ENCODE assay signal across 9 cellular contexts in genomic region chr7:14761506-14762296, GRCh38.
DNase-seq lines count a peak whose midpoint lies in the region; ATAC-seq, FAIRE-seq and TF ChIP-seq lines count a peak whose summit lies in the region.
"Had no signal": no experiment of that assay in that cellular context is flagged by ENCODE, and none has a peak within 500 bp of the region (broad histone marks: within the 10 kb centered on the region; RNA-seq: fewer than 3 reads in every experiment).

No MANE protein-coding gene starts in this region.

- no peaks in the 10 kb centered on the region for H3K4me1 Mint-ChIP-seq in activated CD4-positive, alpha-beta memory T cell treated with anti-CD3 and anti-CD28 coated beads, Interleukin-2, amount 10 ng/mL, durations not matched to agents 7 days and 5 days

- CTCF ChIA-PET in activated CD4-positive, alpha-beta memory T cell treated with anti-CD3 and anti-CD28 coated beads, Interleukin-2, amount 10 ng/mL, durations not matched to agents 7 days and 5 days (lab: Charles Lee), result no interaction called here

- no peaks in the 10 kb centered on the region for H3K36me3 Mint-ChIP-seq in activated CD4-positive, alpha-beta memory T cell treated with anti-CD3 and anti-CD28 coated beads, Interleukin-2, amount 10 ng/mL, durations not matched to agents 7 days and 5 days (ENCODE audit: low read depth)

- ATAC-seq in GM18519 (IDR thresholded peaks at IDR 0.05; ENCODE audit: low FRiP score, unreplicated experiment), result no peak
- ATAC-seq: A549 had no signal

- H3K27ac Mint-ChIP-seq in activated CD4-positive, alpha-beta memory T cell treated with anti-CD3 and anti-CD28 coated beads, Interleukin-2, amount 10 ng/mL, durations not matched to agents 7 days and 5 days, result no peak overlapping the region

- peak; percentile 94 for FAIRE-seq in islet of Langerhans (lab: Jason Lieb, UNC)
- FAIRE-seq in GM19239 (lab: Jason Lieb, UNC), result no peak
- FAIRE-seq: A549 had no signal

- in situ Hi-C loops in astrocyte of the cerebellum (cut with HindIII; ENCODE audit: low sequenced_read_pairs), result no loop called here

- H3K4me3 ChIP-seq in astrocyte of the cerebellum (ENCODE audit: low read depth, low read length), result no peak overlapping the region
- H3K4me3 ChIP-seq: A549 had no signal

- H3K27me3 Mint-ChIP-seq in activated CD4-positive, alpha-beta memory T cell treated with anti-CD3 and anti-CD28 coated beads, Interleukin-2, amount 10 ng/mL, durations not matched to agents 7 days and 5 days, result no peaks in the 10 kb centered on the region

- DNase-seq in A172 (ENCODE audit: low spot score) (peak; percentile 79), NCI-H1417 treated with DMSO at 0.1 percent for 48 hours (lab: John Stamatoyannopoulos, UW) (peak; percentile 88), astrocyte of the cerebellum (ENCODE audit: low read depth) (peak; percentile 55), GM19239 (ENCODE audit: insufficient read length, low spot score) (no peak)
- DNase-seq in activated CD4-positive, alpha-beta T cell treated with anti-CD3 and anti-CD28 coated beads, Interleukin-2, amount 50 U/mL, for 1 hour, result no peak
- no peak for DNase-seq in activated CD4-positive, alpha-beta memory T cell treated with anti-CD3 and anti-CD28 coated beads, Interleukin-2, amount 10 ng/mL, durations not matched to agents 7 days and 5 days

- POLR2A ChIA-PET in activated CD4-positive, alpha-beta memory T cell treated with anti-CD3 and anti-CD28 coated beads, Interleukin-2, amount 10 ng/mL, durations not matched to agents 7 days and 5 days (lab: Charles Lee), result no interaction called here

- TF ChIP-seq CTCF in astrocyte of the cerebellum (IDR thresholded peaks at IDR 0.05; ENCODE audit: low read depth, low read length, missing control alignments), result no peak

- no peaks in the 10 kb centered on the region for H3K9me3 Mint-ChIP-seq in activated CD4-positive, alpha-beta memory T cell treated with anti-CD3 and anti-CD28 coated beads, Interleukin-2, amount 10 ng/mL, durations not matched to agents 7 days and 5 days

- no peak overlapping the region for H3K4me3 Mint-ChIP-seq in activated CD4-positive, alpha-beta memory T cell treated with anti-CD3 and anti-CD28 coated beads, Interleukin-2, amount 10 ng/mL, durations not matched to agents 7 days and 5 days

Comparison
In these comparisons a context has a peak if more than half of its experiments do, and no peak if none do; other contexts are left out.
1. DNase-seq: peak in A172 (single experiment), NCI-H1417 treated with DMSO at 0.1 percent for 48 hours (single experiment) and astrocyte of the cerebellum (single experiment); none in GM19239 (single experiment), activated CD4-positive, alpha-beta T cell treated with anti-CD3 and anti-CD28 coated beads, Interleukin-2, amount 50 U/mL, for 1 hour (single experiment) and activated CD4-positive, alpha-beta memory T cell treated with anti-CD3 and anti-CD28 coated beads, Interleukin-2, amount 10 ng/mL, durations not matched to agents 7 days and 5 days (single experiment).